ENCODE assay signal across 24 cellular contexts in genomic region chr9:38243993-38244392, GRCh38.
"Had no signal": no experiment of that assay in that cellular context is flagged by ENCODE, and none has a peak within 500 bp of the region (broad histone marks: within the 10 kb centered on the region; RNA-seq: fewer than 3 reads in every experiment).

No MANE protein-coding gene starts in this region.

- H3K27ac ChIP-seq: coronary artery, esophagus muscularis mucosa, left ventricle myocardium inferior, neutrophil, testis, uterus had no signal

- H3K4me1 ChIP-seq: esophagus muscularis mucosa, left ventricle myocardium inferior, testis, uterus had no signal

- H3K4me3 ChIP-seq: coronary artery, esophagus muscularis mucosa, left ventricle myocardium inferior, testis, uterus had no signal

- H3K27me3 ChIP-seq: esophagus muscularis mucosa, neutrophil, testis, uterus had no signal

- H3K4me3 Mint-ChIP-seq: activated naive CD8-positive, alpha-beta T cell treated with anti-CD3 and anti-CD28 coated beads, Interleukin-2, amount 50 U/mL, for 24 hours; activated T-helper 1 cell treated with anti-CD3 and anti-CD28 coated beads, Interleukin-12 subunit alpha, Interleukin-12 subunit beta, Interleukin-2, Interleukin-4 antibody, amounts not matched to agents 30 ng/mL and 10 ng/mL and 1 ng/mL, durations not matched to agents 14 hours and 24 hours and 36 hours; natural killer cell; stimulated activated effector memory CD8-positive, alpha-beta T cell treated with anti-CD3 and anti-CD28 coated beads, Interleukin-12 subunit alpha, Interleukin-12 subunit beta, amount 100 ng/mL, for 72 hours; T-helper 2 cell treated with Interferon-gamma antibody and Interleukin-4, amounts not matched to agents 5 μg/mL and 100 μg/mL, for 36 hours had no signal

- H3K9me3 Mint-ChIP-seq: activated naive CD8-positive, alpha-beta T cell treated with anti-CD3 and anti-CD28 coated beads, Interleukin-2, amount 50 U/mL, for 24 hours; activated T-helper 1 cell treated with anti-CD3 and anti-CD28 coated beads, Interleukin-12 subunit alpha, Interleukin-12 subunit beta, Interleukin-2, Interleukin-4 antibody, amounts not matched to agents 30 ng/mL and 10 ng/mL and 1 ng/mL, durations not matched to agents 14 hours and 24 hours and 36 hours; natural killer cell; T-helper 2 cell treated with Interferon-gamma antibody and Interleukin-4, amounts not matched to agents 5 μg/mL and 100 μg/mL, for 36 hours had no signal

- H3K36me3 Mint-ChIP-seq: natural killer cell; stimulated activated effector memory CD8-positive, alpha-beta T cell treated with anti-CD3 and anti-CD28 coated beads, Interleukin-12 subunit alpha, Interleukin-12 subunit beta, amount 100 ng/mL, for 72 hours had no signal

- H3K36me3 ChIP-seq: esophagus muscularis mucosa, left ventricle myocardium inferior, neutrophil, uterus had no signal

- DNase-seq: activated CD4-positive, alpha-beta T cell treated with anti-CD3 and anti-CD28 coated beads for 1 hour; activated gamma-delta T cell; activated naive CD4-positive, alpha-beta T cell treated with anti-CD3 and anti-CD28 coated beads, Interleukin-2, amount 50 U/mL, for 16 hours; activated naive CD8-positive, alpha-beta T cell treated with anti-CD3 and anti-CD28 coated beads, Interleukin-2, amount 50 U/mL, for 24 hours; activated T-cell treated with anti-CD3 and anti-CD28 coated beads for 4 hours; cerebellar nuclear complex; hippocampal formation; left ventricle myocardium inferior; midbrain; natural killer cell; stimulated activated CD4-positive, alpha-beta T cell treated with anti-CD3 and anti-CD28 coated beads, Interleukin-2, amount 100 ng/mL, for 24 hours; testis; trophoblast cell; uterus had no signal

- FAIRE-seq: frontal cortex, small intestine, TTC549 had no signal

- H3K9me3 ChIP-seq: esophagus muscularis mucosa, neutrophil, testis, uterus had no signal

- H3K4me1 Mint-ChIP-seq: activated naive CD8-positive, alpha-beta T cell treated with anti-CD3 and anti-CD28 coated beads, Interleukin-2, amount 50 U/mL, for 24 hours; natural killer cell; stimulated activated effector memory CD8-positive, alpha-beta T cell treated with anti-CD3 and anti-CD28 coated beads, Interleukin-12 subunit alpha, Interleukin-12 subunit beta, amount 100 ng/mL, for 72 hours had no signal

- ATAC-seq: activated naive CD8-positive, alpha-beta T cell treated with anti-CD3 and anti-CD28 coated beads, Interleukin-2, amount 50 U/mL, for 24 hours; natural killer cell; sciatic nerve; stimulated activated effector memory CD8-positive, alpha-beta T cell treated with anti-CD3 and anti-CD28 coated beads, Interleukin-12 subunit alpha, Interleukin-12 subunit beta, amount 100 ng/mL, for 72 hours had no signal

- H3K27me3 Mint-ChIP-seq: activated naive CD8-positive, alpha-beta T cell treated with anti-CD3 and anti-CD28 coated beads, Interleukin-2, amount 50 U/mL, for 24 hours had no signal

- H3K27ac Mint-ChIP-seq: activated naive CD8-positive, alpha-beta T cell treated with anti-CD3 and anti-CD28 coated beads, Interleukin-2, amount 50 U/mL, for 24 hours; activated T-helper 1 cell treated with anti-CD3 and anti-CD28 coated beads, Interleukin-12 subunit alpha, Interleukin-12 subunit beta, Interleukin-2, Interleukin-4 antibody, amounts not matched to agents 30 ng/mL and 10 ng/mL and 1 ng/mL, durations not matched to agents 14 hours and 24 hours and 36 hours; natural killer cell; stimulated activated effector memory CD8-positive, alpha-beta T cell treated with anti-CD3 and anti-CD28 coated beads, Interleukin-12 subunit alpha, Interleukin-12 subunit beta, amount 100 ng/mL, for 72 hours; T-helper 2 cell treated with Interferon-gamma antibody and Interleukin-4, amounts not matched to agents 5 μg/mL and 100 μg/mL, for 36 hours had no signal
